ENCODE assay signal across 8 cellular contexts in genomic region chr7:23181684-23182553, GRCh38. TPM values are rescaled to one million over a fixed set of nuclear protein-coding genes. Genes with fewer than 3 reads are reported as not detected.
DNase-seq lines count a peak whose midpoint lies in the region; ATAC-seq, FAIRE-seq and TF ChIP-seq lines count a peak whose summit lies in the region.

TSS of gene NUP42 (plus strand) at chr7:23182048. CDS start at chr7:23182086, 38 bp downstream.

- peak; percentile 73 for FAIRE-seq in urothelium cell line (lab: Jason Lieb, UNC)

- no peaks in the 10 kb centered on the region for H3K27me3 ChIP-seq in right atrium auricular region
- H3K27me3 ChIP-seq in psoas muscle (ENCODE audit: insufficient read depth in 3 of 3, low read length in 2 of 3): no peaks in the 10 kb centered on the region

- H3K36me3 ChIP-seq in right atrium auricular region (peaks cover 11% of the 10 kb centered on the region), psoas muscle (ENCODE audit: insufficient read depth in 1 of 2, low read depth in 1 of 2) (peaks cover 0 to 17% of the 10 kb centered on the region in 2 donors)

- peak within 1 kb of the TSS; percentile 94 to 97 for H3K27ac ChIP-seq in right atrium auricular region
- peak within 1 kb of the TSS; percentile 98 for H3K27ac ChIP-seq in psoas muscle

- DNase-seq in NCI-H187 treated with DMSO at 0.1 percent for 48 hours (lab: John Stamatoyannopoulos, UW): peak; percentile 85
- peak; percentile 50 to 96 (median 88) for DNase-seq in anterior cingulate cortex (lab: John Stamatoyannopoulos, UW)
- DNase-seq in right atrium auricular region (ENCODE audit: low spot score): peak; percentile 98
- peak; percentile 95 to 97 for DNase-seq in psoas muscle
- DNase-seq in urothelium cell line (ENCODE audit: low spot score): peak; percentile 96

- H3K9me3 ChIP-seq in right atrium auricular region: no peaks in the 10 kb centered on the region
- H3K9me3 ChIP-seq in psoas muscle: no peaks in the 10 kb centered on the region

- peaks cover 0 to 20% of the 10 kb centered on the region in 2 donors for H3K4me1 ChIP-seq in right atrium auricular region
- H3K4me1 ChIP-seq in psoas muscle: peaks cover 20% of the 10 kb centered on the region

- WGBS in psoas muscle, 3 donors: 0% methylated on average over 59 to 63 of the region's 63 CpGs

- ATAC-seq in GM18499 (IDR thresholded peaks at IDR 0.05; ENCODE audit: insufficient read depth, unreplicated experiment): peak; percentile 86
- peak; percentile 94 for ATAC-seq in HG02943 (IDR thresholded peaks at IDR 0.05; ENCODE audit: low read depth, unreplicated experiment)
- ATAC-seq in psoas muscle: peak; percentile 98 to 99 (median 98)

- intact Hi-C loops in T-helper 2 cell treated with Interferon-gamma antibody and Interleukin-4, amounts not matched to agents 100 ng/mL and 5 ng/mL, for 36 hours (cut with micrococcal nuclease): loop anchor here (1.0 to 5.0 kb wide), 9 partner anchors 77 to 360 kb away; partner anchors contain the start of genes HYCC1, IGF2BP3, KLHL7 and MALSU1
- intact Hi-C loops in psoas muscle (cut with DNase I): loop anchor here (1.0 to 2.0 kb wide), 2 partner anchors 77 kb away; partner anchors contain the start of gene KLHL7 (in 2 of the 2)

- TF ChIP-seq CTCF in right atrium auricular region (IDR thresholded peaks at IDR 0.05): no peak
- no peak for TF ChIP-seq CTCF in psoas muscle (IDR thresholded peaks at IDR 0.05)

- H3K4me3 ChIP-seq in right atrium auricular region: peak within 1 kb of the TSS; percentile 88 to 92
- H3K4me3 ChIP-seq in psoas muscle: peak within 1 kb of the TSS; percentile 93

RNA-seq across cellular contexts. Expression of gene NUP42, which starts in this region (rescaled TPM):
- total RNA-seq in T-helper 2 cell treated with Interferon-gamma antibody and Interleukin-4, amounts not matched to agents 100 ng/mL and 5 ng/mL, for 36 hours: 48.3 and 51.9 TPM in 2 replicates
- total RNA-seq in right atrium auricular region: 10 to 100 TPM; 24.7 to 30.6 TPM
- 10 to 100 TPM; 13.9 to 18.3 (median 16.2) TPM for total RNA-seq in psoas muscle
- polyA plus RNA-seq in psoas muscle: 10 to 100 TPM; 12.8 to 17.4 (median 16.6) TPM

Comparison
In these comparisons a context has a peak if more than half of its experiments do, and no peak if none do; other contexts are left out.
1. Peak in every context shown above with its lines: DNase-seq, ATAC-seq, H3K4me3 ChIP-seq and H3K27ac ChIP-seq.